Comparison of ENCODE assay signal across 9 cellular contexts in the genomic region with DNA sequence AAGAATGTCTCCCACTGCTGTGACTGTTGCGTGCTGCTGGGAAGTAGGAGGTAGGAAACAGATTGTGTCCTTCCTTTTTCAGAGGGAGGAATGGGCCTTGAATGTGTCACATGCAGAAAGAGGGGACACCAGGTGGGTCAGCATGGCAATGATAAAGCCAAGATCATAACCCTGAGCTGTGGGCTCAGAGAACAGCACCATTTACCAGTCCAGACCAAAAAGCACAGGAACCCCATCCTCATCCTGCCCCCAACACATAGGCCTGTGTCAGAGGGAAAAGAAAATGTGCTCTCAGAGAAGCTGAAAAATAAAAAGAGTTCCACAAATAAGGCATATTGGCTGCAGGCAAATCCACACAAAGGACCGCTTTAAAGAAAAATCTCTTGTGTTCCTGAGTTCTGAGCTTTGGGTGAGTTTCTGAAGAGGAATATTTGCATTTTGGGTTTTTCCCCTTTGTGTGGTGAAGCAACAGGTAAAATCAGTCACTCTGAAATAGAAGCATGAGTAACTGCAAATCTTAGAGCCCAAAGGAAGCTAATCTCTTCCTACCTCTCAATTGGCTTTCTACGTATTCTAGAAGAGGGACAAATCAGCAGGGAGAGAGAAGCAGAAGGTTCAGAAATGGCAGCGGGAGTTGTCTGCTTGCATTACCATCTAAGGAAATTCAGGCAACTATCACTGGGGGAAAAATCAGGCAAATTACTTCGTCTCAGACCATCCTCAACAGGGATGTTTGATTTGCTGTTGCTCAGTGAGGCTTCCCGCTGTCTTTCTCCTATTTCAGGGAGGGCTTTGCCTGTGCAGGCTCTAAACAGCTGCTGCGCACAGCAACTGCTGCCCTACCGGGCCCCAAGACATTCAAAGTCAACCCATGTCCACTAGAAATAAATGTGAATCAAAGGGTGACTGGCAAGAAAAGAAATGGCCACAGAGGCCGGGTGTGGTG.
DNase-seq lines count a peak whose midpoint lies in the region; ATAC-seq and TF ChIP-seq lines count a peak whose summit lies in the region.
"Had no signal": no experiment of that assay in that cellular context is flagged by ENCODE, and none has a peak within 500 bp of the region (broad histone marks: within the 10 kb centered on the region; RNA-seq: fewer than 3 reads in every experiment).

No MANE protein-coding gene starts in this region.

- peak; percentile 90 for ATAC-seq in GM19395 (IDR thresholded peaks at IDR 0.05; ENCODE audit: unreplicated experiment)
- ATAC-seq in HG03025 (IDR thresholded peaks at IDR 0.05; ENCODE audit: low FRiP score, unreplicated experiment) = peak; percentile 82
- peak; percentile 78 for ATAC-seq in activated B cell treated with CpG ODN at 0.5 μM for 24 hours (ENCODE audit: low read depth)
- ATAC-seq in activated CD8-positive, alpha-beta memory T cell treated with anti-CD3 and anti-CD28 coated beads, Interleukin-2, amount 10 ng/mL, durations not matched to agents 7 days and 5 days = no peak

- H3K36me3 Mint-ChIP-seq in activated B cell treated with CpG ODN at 0.5 μM for 24 hours (ENCODE audit: low read depth) = peaks cover 14% of the 10 kb centered on the region
- no peaks in the 10 kb centered on the region for H3K36me3 Mint-ChIP-seq in activated CD8-positive, alpha-beta memory T cell treated with anti-CD3 and anti-CD28 coated beads, Interleukin-2, amount 10 ng/mL, durations not matched to agents 7 days and 5 days

- H3K9me3 Mint-ChIP-seq in activated B cell treated with CpG ODN at 0.5 μM for 24 hours = peaks cover 2% of the 10 kb centered on the region
- H3K9me3 Mint-ChIP-seq in activated CD8-positive, alpha-beta memory T cell treated with anti-CD3 and anti-CD28 coated beads, Interleukin-2, amount 10 ng/mL, durations not matched to agents 7 days and 5 days (ENCODE audit: low read depth) = no peaks in the 10 kb centered on the region
- H3K9me3 Mint-ChIP-seq: CD4-positive, alpha-beta T cell had no signal

- H3K27ac Mint-ChIP-seq in activated B cell treated with CpG ODN at 0.5 μM for 24 hours = peak overlapping the region; percentile 98
- no peak overlapping the region for H3K27ac Mint-ChIP-seq in activated CD8-positive, alpha-beta memory T cell treated with anti-CD3 and anti-CD28 coated beads, Interleukin-2, amount 10 ng/mL, durations not matched to agents 7 days and 5 days
- H3K27ac Mint-ChIP-seq: CD4-positive, alpha-beta T cell had no signal

- peak overlapping the region; percentile 12 for H3K4me3 ChIP-seq in GM12865 (ENCODE audit: low read depth, low read length)

- CTCF ChIA-PET in activated B cell treated with CpG ODN at 0.5 μM for 24 hours (lab: Charles Lee) = interaction anchor here (0.9 to 1.3 kb wide), 8 partner anchors 18 to 103 kb away, joined by 3 to 5 read pairs (median 3); no protein-coding TSS in a partner anchor
- CTCF ChIA-PET in activated CD8-positive, alpha-beta memory T cell treated with anti-CD3 and anti-CD28 coated beads, Interleukin-2, amount 10 ng/mL, durations not matched to agents 7 days and 5 days (lab: Charles Lee) = no interaction called here

- TF ChIP-seq CTCF in GM12865 (IDR thresholded peaks at IDR 0.05; ENCODE audit: insufficient read depth, low read depth, low read length, missing control alignments) = no peak
- no peak for TF ChIP-seq CTCF in activated B cell treated with CpG ODN at 0.5 μM for 24 hours (IDR thresholded peaks at IDR 0.05)

- H3K4me1 Mint-ChIP-seq in activated B cell treated with CpG ODN at 0.5 μM for 24 hours = peaks cover 90% of the 10 kb centered on the region
- H3K4me1 Mint-ChIP-seq in activated CD8-positive, alpha-beta memory T cell treated with anti-CD3 and anti-CD28 coated beads, Interleukin-2, amount 10 ng/mL, durations not matched to agents 7 days and 5 days = no peaks in the 10 kb centered on the region

- intact Hi-C loops in activated B cell treated with CpG ODN at 0.5 μM for 24 hours (cut with micrococcal nuclease) = loop anchor here (1.0 to 5.0 kb wide), 5 partner anchors 7 to 104 kb away; no protein-coding TSS in a partner anchor

- H3K27me3 Mint-ChIP-seq in activated B cell treated with CpG ODN at 0.5 μM for 24 hours = no peaks in the 10 kb centered on the region
- no peaks in the 10 kb centered on the region for H3K27me3 Mint-ChIP-seq in activated CD8-positive, alpha-beta memory T cell treated with anti-CD3 and anti-CD28 coated beads, Interleukin-2, amount 10 ng/mL, durations not matched to agents 7 days and 5 days

- POLR2A ChIA-PET in activated B cell treated with CpG ODN at 0.5 μM for 24 hours (lab: Charles Lee) = interaction anchor here (0.6 to 4.8 kb wide), 39 partner anchors 7 to 1053 kb away, joined by 3 to 128 read pairs (median 5); a partner anchor contains a TSS

- H3K4me3 Mint-ChIP-seq in activated B cell treated with CpG ODN at 0.5 μM for 24 hours = peak overlapping the region; percentile 78
- H3K4me3 Mint-ChIP-seq in activated CD8-positive, alpha-beta memory T cell treated with anti-CD3 and anti-CD28 coated beads, Interleukin-2, amount 10 ng/mL, durations not matched to agents 7 days and 5 days = no peak overlapping the region
- H3K4me3 Mint-ChIP-seq: CD4-positive, alpha-beta T cell had no signal

- DNase-seq in GM12865 (ENCODE audit: low read depth) (peak; percentile 83), activated B cell treated with CpG ODN at 0.5 μM for 24 hours (no peak), pons (ENCODE audit: low spot score) (no peak), EL (no peak), iPS-NIHi11 (ENCODE audit: low spot score) (no peak)
- no peak for DNase-seq in activated CD8-positive, alpha-beta memory T cell treated with anti-CD3 and anti-CD28 coated beads, Interleukin-2, amount 10 ng/mL, durations not matched to agents 7 days and 5 days
- DNase-seq: CD4-positive, alpha-beta T cell had no signal
